ENCODE assay signal across 14 cellular contexts in genomic region chr13:91174886-91175501, GRCh38.
A peak's percentile ranks its signal among the peaks of the same experiment; 100 is the strongest.
DNase-seq lines count a peak whose midpoint lies in the region; ATAC-seq, FAIRE-seq and TF ChIP-seq lines count a peak whose summit lies in the region.
"Had no signal": no experiment of that assay in that cellular context is flagged by ENCODE, and none has a peak within 500 bp of the region (broad histone marks: within the 10 kb centered on the region; RNA-seq: fewer than 3 reads in every experiment).

No MANE protein-coding gene starts in this region.

- H3K36me3 ChIP-seq in HUES64 (ENCODE audit: insufficient read depth, low read length) (no peaks in the 10 kb centered on the region), colonic mucosa (no peaks in the 10 kb centered on the region), kidney epithelial cell (ENCODE audit: control insufficient read depth, insufficient read depth, low read length) (no peaks in the 10 kb centered on the region), HepG2 (replicated peaks in 1 of 2; ENCODE audit: control insufficient read depth in 1 of 2, insufficient read depth in 2 of 2, low read length in 2 of 2) (no peaks in the 10 kb centered on the region)
- H3K36me3 ChIP-seq: gastrocnemius medialis, Peyer's patch had no signal

- DNase-seq in colonic mucosa (no peak), kidney epithelial cell (ENCODE audit: low read depth) (no peak), HepG2 (ENCODE audit: low spot score) (no peak)
- DNase-seq in stimulated activated effector memory CD8-positive, alpha-beta T cell treated with anti-CD3 and anti-CD28 coated beads, Interleukin-12 subunit alpha, Interleukin-12 subunit beta, amount 100 ng/mL, for 72 hours (ENCODE audit: low spot score in 2 of 2): no peak
- no peak for DNase-seq in activated CD4-positive, alpha-beta T cell treated with anti-CD3 and anti-CD28 coated beads for 1 hour
- no peak for DNase-seq in stimulated activated CD4-positive, alpha-beta T cell treated with anti-CD3 and anti-CD28 coated beads, Interleukin-2, amount 100 ng/mL, for 48 hours
- DNase-seq: gastrocnemius medialis, NCI-H1694 had no signal

- in situ Hi-C loops in HepG2 (cut with HindIII; ENCODE audit: extremely low pct_ligation_motif_present, low pct_unique_long_range_greater_than_20kb): no loop called here

- WGBS in HUES64: 3% methylated on average over 52 of the region's 52 CpGs
- WGBS in HepG2 (ENCODE audit: low lambda C conversion rate): 78% methylated on average over 5 of the region's 52 CpGs

- TF ChIP-seq EP300 in HepG2 (IDR thresholded peaks at IDR 0.05; ENCODE audit: low read depth in 2 of 2, low read length in 2 of 2) (no peak), HepG2 (CRISPR knock-in tag; IDR thresholded peaks at IDR 0.05; ENCODE audit: borderline replicate concordance) (no peak)

- H3K36me3 Mint-ChIP-seq in stimulated activated effector memory CD8-positive, alpha-beta T cell treated with anti-CD3 and anti-CD28 coated beads, Interleukin-12 subunit alpha, Interleukin-12 subunit beta, amount 100 ng/mL, for 72 hours: no peaks in the 10 kb centered on the region
- H3K36me3 Mint-ChIP-seq: activated naive CD4-positive, alpha-beta T cell treated with anti-CD3 and anti-CD28 coated beads, Interleukin-2, amount 50 U/mL, for 72 hours had no signal

- TF ChIP-seq RAD21 in HepG2 (CRISPR knock-in tag; IDR thresholded peaks at IDR 0.05): no peak

- H3K27ac ChIP-seq in HUES64 (ENCODE audit: low read depth, low read length) (no peak overlapping the region), colonic mucosa (no peak overlapping the region), HepG2 (ENCODE audit: extremely low read length, insufficient read depth, low read length) (no peak overlapping the region)
- H3K27ac ChIP-seq: gastrocnemius medialis, HL-60, Peyer's patch had no signal

- no peaks in the 10 kb centered on the region for H3K79me2 ChIP-seq in HepG2 (ENCODE audit: insufficient read depth, low read length)

- TF ChIP-seq CTCF in colonic mucosa (IDR thresholded peaks at IDR 0.05) (no peak), kidney epithelial cell (IDR thresholded peaks at IDR 0.05; ENCODE audit: insufficient read depth, low read length, poor library complexity, severe bottlenecking) (no peak), HepG2 (CRISPR knock-in tag; IDR thresholded peaks at IDR 0.05) (no peak)

- peak overlapping the region; percentile 66 for H3K4me3 ChIP-seq in HUES64 (ENCODE audit: low read length)
- H3K4me3 ChIP-seq in colonic mucosa: peak overlapping the region; percentile 15
- H3K4me3 ChIP-seq in kidney epithelial cell (ENCODE audit: low read depth, low read length): peak overlapping the region; percentile 53
- H3K4me3 ChIP-seq in HepG2 (replicated peaks in 1 of 3; ENCODE audit: insufficient read depth in 1 of 3, low read depth in 2 of 3, low read length in 3 of 3): no peak overlapping the region
- H3K4me3 ChIP-seq: gastrocnemius medialis had no signal

- H3K27me3 ChIP-seq in HUES64 (ENCODE audit: insufficient read depth, low read length) (peaks cover 21% of the 10 kb centered on the region), colonic mucosa (no peaks in the 10 kb centered on the region), kidney epithelial cell (ENCODE audit: control insufficient read depth, insufficient read depth, low read length) (no peaks in the 10 kb centered on the region), HepG2 (ENCODE audit: control insufficient read depth in 1 of 2, insufficient read depth in 2 of 2, low read length in 2 of 2) (peaks cover 0 to 3% of the 10 kb centered on the region in 2 experiments; a peak in 1 of 5 replicates)
- H3K27me3 ChIP-seq: Peyer's patch had no signal

- no peaks in the 10 kb centered on the region for H3K4me1 Mint-ChIP-seq in stimulated activated effector memory CD8-positive, alpha-beta T cell treated with anti-CD3 and anti-CD28 coated beads, Interleukin-12 subunit alpha, Interleukin-12 subunit beta, amount 100 ng/mL, for 72 hours

- CTCF ChIA-PET in HepG2 (lab: Yijun Ruan, JAX; ENCODE audit: low intra/inter-chr PET ratio, low total read pairs): no interaction called here

- H3K4me2 ChIP-seq in HepG2 (ENCODE audit: low read depth, low read length): no peak overlapping the region

- no peaks in the 10 kb centered on the region for H3K9me3 ChIP-seq in HUES64 (ENCODE audit: insufficient read depth, low read depth, low read length)
- no peaks in the 10 kb centered on the region for H3K9me3 ChIP-seq in colonic mucosa
- H3K9me3 ChIP-seq in HepG2 (ENCODE audit: low read length): no peaks in the 10 kb centered on the region
- H3K9me3 ChIP-seq: gastrocnemius medialis, Peyer's patch had no signal

- no peak overlapping the region for H2AFZ ChIP-seq in HepG2 (ENCODE audit: low read length)

- POLR2A ChIA-PET in HepG2 (lab: Yijun Ruan, JAX): no interaction called here

- no peak for TF ChIP-seq POLR2A in HepG2 (IDR thresholded peaks at IDR 0.05; ENCODE audit: insufficient read depth in 1 of 2, low read depth in 2 of 2, low read length in 2 of 2)

- no peak overlapping the region for H3K27ac Mint-ChIP-seq in stimulated activated effector memory CD8-positive, alpha-beta T cell treated with anti-CD3 and anti-CD28 coated beads, Interleukin-12 subunit alpha, Interleukin-12 subunit beta, amount 100 ng/mL, for 72 hours
- H3K27ac Mint-ChIP-seq: activated naive CD4-positive, alpha-beta T cell treated with anti-CD3 and anti-CD28 coated beads, Interleukin-2, amount 50 U/mL, for 72 hours had no signal

- no peak overlapping the region for H3K4me3 Mint-ChIP-seq in stimulated activated effector memory CD8-positive, alpha-beta T cell treated with anti-CD3 and anti-CD28 coated beads, Interleukin-12 subunit alpha, Interleukin-12 subunit beta, amount 100 ng/mL, for 72 hours

- H3K9me3 Mint-ChIP-seq in stimulated activated effector memory CD8-positive, alpha-beta T cell treated with anti-CD3 and anti-CD28 coated beads, Interleukin-12 subunit alpha, Interleukin-12 subunit beta, amount 100 ng/mL, for 72 hours: no peaks in the 10 kb centered on the region
- H3K9me3 Mint-ChIP-seq: activated naive CD4-positive, alpha-beta T cell treated with anti-CD3 and anti-CD28 coated beads, Interleukin-2, amount 50 U/mL, for 72 hours had no signal

- H3K4me1 ChIP-seq in HUES64 (ENCODE audit: insufficient read depth, low read length): no peaks in the 10 kb centered on the region
- H3K4me1 ChIP-seq in colonic mucosa: no peaks in the 10 kb centered on the region
- H3K4me1 ChIP-seq in HepG2 (ENCODE audit: insufficient read depth, low read length): no peaks in the 10 kb centered on the region
- H3K4me1 ChIP-seq: gastrocnemius medialis, Peyer's patch had no signal

- H3K9ac ChIP-seq in HUES64 (ENCODE audit: low read depth, low read length): peak overlapping the region; percentile 62
- no peak overlapping the region for H3K9ac ChIP-seq in colonic mucosa (ENCODE audit: low read depth in 2 of 2, low read length in 2 of 2)
- H3K9ac ChIP-seq in HepG2 (ENCODE audit: insufficient read depth, low read depth, low read length): no peak overlapping the region

- ATAC-seq in stimulated activated effector memory CD8-positive, alpha-beta T cell treated with anti-CD3 and anti-CD28 coated beads, Interleukin-12 subunit alpha, Interleukin-12 subunit beta, amount 100 ng/mL, for 72 hours: peak; percentile 34
- ATAC-seq in GM19324 (IDR thresholded peaks at IDR 0.05; ENCODE audit: low FRiP score, unreplicated experiment) (no peak), HepG2 (no peak)
- ATAC-seq: activated CD4-positive, CD25-positive, alpha-beta regulatory T cell treated with anti-CD3 and anti-CD28 coated beads, Interleukin-2, amount 50 U/mL, for 24 hours; activated naive CD4-positive, alpha-beta T cell treated with anti-CD3 and anti-CD28 coated beads, Interleukin-2, amount 50 U/mL, for 72 hours; gastrocnemius medialis had no signal

- no peak for FAIRE-seq in HepG2 (lab: Jason Lieb, UNC)

- intact Hi-C loops in colonic mucosa (cut with DNase I): no loop called here
- intact Hi-C loops in HepG2 (cut with micrococcal nuclease; ENCODE audit: unreplicated experiment): no loop called here

- no peaks in the 10 kb centered on the region for H4K20me1 ChIP-seq in HepG2 (ENCODE audit: insufficient read depth, low read length)

- BruUV-seq in HepG2 (replicated peaks; lab: Mats Ljungman, UMichigan): no TSS peak

TF ChIP-seq in HepG2, 621 proteins besides CTCF, POLR2A, EP300 and RAD21:
- TF ChIP-seq ZNF546 (CRISPR knock-in tag; conservative IDR thresholded peaks at IDR 0.05): no peak
- TF ChIP-seq CBX1 (IDR thresholded peaks at IDR 0.05; ENCODE audit: low read depth): no peak
- TF ChIP-seq PHF21A (CRISPR knock-in tag; IDR thresholded peaks at IDR 0.05): no peak
- TF ChIP-seq ZNF512 (CRISPR knock-in tag; IDR thresholded peaks at IDR 0.05): no peak
TF ChIP-seq in HepG2: peak in this region for 0.

Comparison
In these comparisons a context has a peak if more than half of its experiments do, and no peak if none do; other contexts are left out.
1. H3K4me3 ChIP-seq: peak in HUES64 (single experiment), colonic mucosa (single experiment) and kidney epithelial cell (single experiment); none in HepG2 (0 of 3).